Comparison of ENCODE assay signal across 16 cellular contexts in genomic region chr15:33064878-33065277, GRCh38.
A peak's percentile ranks its signal among the peaks of the same experiment; 100 is the strongest.
DNase-seq lines count a peak whose midpoint lies in the region; TF ChIP-seq lines count a peak whose summit lies in the region.
"Had no signal": no experiment of that assay in that cellular context is flagged by ENCODE, and none has a peak within 500 bp of the region (broad histone marks: within the 10 kb centered on the region; RNA-seq: fewer than 3 reads in every experiment).

No MANE protein-coding gene starts in this region.

- H3K27me3 ChIP-seq in Loucy (ENCODE audit: insufficient read depth, low read length, poor library complexity, severe bottlenecking) (no peaks in the 10 kb centered on the region), ascending aorta (no peaks in the 10 kb centered on the region)
- H3K27me3 ChIP-seq: right atrium auricular region, tibial artery had no signal

- H3K9me2 ChIP-seq in Loucy (replicated peaks; ENCODE audit: low read depth, low read length): no peaks in the 10 kb centered on the region

- H3K36me3 ChIP-seq in Loucy (ENCODE audit: insufficient read depth, low read length) (no peaks in the 10 kb centered on the region), ascending aorta (no peaks in the 10 kb centered on the region)
- H3K36me3 ChIP-seq: right atrium auricular region had no signal

- H3K79me2 ChIP-seq in Loucy (ENCODE audit: insufficient read depth, low read length): no peaks in the 10 kb centered on the region

- H3K4me2 ChIP-seq in Loucy (ENCODE audit: low read depth, low read length, poor library complexity, severe bottlenecking): peak overlapping the region; percentile 73

- H3K9ac ChIP-seq in Loucy (ENCODE audit: low read depth, low read length, poor library complexity, severe bottlenecking): peak overlapping the region; percentile 34

- peaks cover 66% of the 10 kb centered on the region for H3K4me1 Mint-ChIP-seq in chondrocyte (ENCODE audit: low read depth)
- peaks cover 55% of the 10 kb centered on the region for H3K4me1 Mint-ChIP-seq in nephron

- H3F3A ChIP-seq in Loucy (ENCODE audit: low read depth): no peaks in the 10 kb centered on the region

- no peaks in the 10 kb centered on the region for H3K36me3 Mint-ChIP-seq in chondrocyte (ENCODE audit: low read depth)
- H3K36me3 Mint-ChIP-seq in nephron (ENCODE audit: low read depth): no peaks in the 10 kb centered on the region
- H3K36me3 Mint-ChIP-seq: memory B cell had no signal

- TF ChIP-seq CTCF in AG09309 (IDR thresholded peaks at IDR 0.05; ENCODE audit: control insufficient read depth, insufficient read depth, low read depth, low read length, missing control alignments) (no peak), Loucy (conservative IDR thresholded peaks at IDR 0.05; ENCODE audit: low read length) (no peak), chondrocyte (IDR thresholded peaks at IDR 0.05) (no peak), nephron (IDR thresholded peaks at IDR 0.05; ENCODE audit: unreplicated experiment in 3 of 3) (no peak), ascending aorta (IDR thresholded peaks at IDR 0.05) (no peak)

- H3K27ac Mint-ChIP-seq in chondrocyte (ENCODE audit: unreplicated experiment) (peak overlapping the region; percentile 96), nephron (peak overlapping the region in 2 of 3 experiments; percentile 12 to 32)
- H3K27ac Mint-ChIP-seq: B cell, memory B cell had no signal

- intact Hi-C loops in ascending aorta (cut with DNase I): no loop called here

- DNase-seq in AG09309 (ENCODE audit: low read depth) (peak; percentile 34), chondrocyte (ENCODE audit: low spot score) (no peak), ascending aorta (ENCODE audit: low spot score in 2 of 2) (no peak), COLO829 (ENCODE audit: low spot score) (no peak)
- DNase-seq in stimulated activated CD4-positive, alpha-beta T cell treated with anti-CD3 and anti-CD28 coated beads, Interleukin-4, amount 100 ng/mL, for 24 hours: no peak
- DNase-seq in activated effector memory CD4-positive, alpha-beta T cell treated with Interleukin-2 at 50 U/mL for 16 hours: no peak
- DNase-seq: dermis blood vessel endothelial cell, GDM1, glutamatergic neuron, NCI-H1436 treated with DMSO at 0.1 percent for 48 hours, tibial artery had no signal

- peaks cover 28% of the 10 kb centered on the region for H3K4me1 ChIP-seq in Loucy (ENCODE audit: insufficient read depth, low read length, poor library complexity, severe bottlenecking)
- H3K4me1 ChIP-seq in ascending aorta: no peaks in the 10 kb centered on the region
- H3K4me1 ChIP-seq: tibial artery had no signal

- H3K9me3 ChIP-seq in Loucy (ENCODE audit: insufficient read depth, low read depth, low read length): no peaks in the 10 kb centered on the region
- no peaks in the 10 kb centered on the region for H3K9me3 ChIP-seq in ascending aorta
- H3K9me3 ChIP-seq: right atrium auricular region, tibial artery had no signal

- H2AFZ ChIP-seq in Loucy (ENCODE audit: low read length): 0 out of 2 replicates have a peak overlapping the region, but pooled peaks have one; percentile 16

- H3K27me3 Mint-ChIP-seq in chondrocyte (ENCODE audit: low read depth) (no peaks in the 10 kb centered on the region), nephron (ENCODE audit: low read depth) (no peaks in the 10 kb centered on the region)

- H3K9me3 Mint-ChIP-seq in chondrocyte (ENCODE audit: low read depth) (no peaks in the 10 kb centered on the region), nephron (no peaks in the 10 kb centered on the region)
- H3K9me3 Mint-ChIP-seq: memory B cell had no signal

- no peak overlapping the region for H3K27ac ChIP-seq in ascending aorta
- H3K27ac ChIP-seq: right atrium auricular region, tibial artery had no signal

- H3K4me3 ChIP-seq in AG09309 (ENCODE audit: control insufficient read depth, low read depth, low read length) (peak overlapping the region; percentile 0), Loucy (ENCODE audit: low read length, poor library complexity, severe bottlenecking) (peak overlapping the region; percentile 69), ascending aorta (no peak overlapping the region)
- H3K4me3 ChIP-seq: right atrium auricular region, tibial artery had no signal

- H3K4me3 Mint-ChIP-seq in chondrocyte (ENCODE audit: unreplicated experiment): peak overlapping the region; percentile 65
- H3K4me3 Mint-ChIP-seq in nephron: peak overlapping the region in 2 of 3 experiments; percentile 7 to 10
- H3K4me3 Mint-ChIP-seq: B cell, memory B cell had no signal

- H4K20me1 ChIP-seq in Loucy (ENCODE audit: insufficient read depth, low read length, poor library complexity, severe bottlenecking): no peaks in the 10 kb centered on the region

Comparison
In these comparisons a context has a peak if more than half of its experiments do, and no peak if none do; other contexts are left out.
1. H3K4me3 ChIP-seq: peak in AG09309 (single experiment) and Loucy (single experiment); none in ascending aorta (0 of 2).